Comparison of ENCODE assay signal across 22 cellular contexts in the genomic region with DNA sequence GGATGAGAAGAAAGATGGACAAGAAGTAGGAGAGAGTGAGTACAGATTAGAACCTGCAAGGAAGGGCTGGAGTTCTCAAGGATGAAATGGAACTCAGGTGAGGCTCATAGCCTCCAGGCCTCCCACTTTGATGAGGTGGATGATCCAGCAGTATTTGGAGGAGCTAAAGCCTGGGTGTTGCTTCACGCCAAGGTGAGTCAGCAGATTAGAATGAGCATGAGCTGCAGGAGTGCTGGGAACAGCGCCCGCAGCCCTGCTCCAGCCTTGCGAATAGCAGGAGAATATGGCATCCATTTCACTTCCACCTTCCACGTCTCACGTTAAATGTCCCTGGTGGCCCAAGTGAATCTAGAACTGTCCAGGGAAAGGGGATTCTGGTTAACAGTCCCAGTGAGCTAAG.
DNase-seq lines count a peak whose midpoint lies in the region; ATAC-seq, FAIRE-seq and TF ChIP-seq lines count a peak whose summit lies in the region.
"Had no signal": no experiment of that assay in that cellular context is flagged by ENCODE, and none has a peak within 500 bp of the region (broad histone marks: within the 10 kb centered on the region; RNA-seq: fewer than 3 reads in every experiment).

No MANE protein-coding gene starts in this region.

- no peak for FAIRE-seq in H1 (lab: Jason Lieb, UNC)

- H3K79me1 ChIP-seq in H1 (ENCODE audit: low read depth, low read length), result no peaks in the 10 kb centered on the region

- H4K20me1 ChIP-seq in PC-3 (ENCODE audit: low read length), result no peaks in the 10 kb centered on the region
- no peaks in the 10 kb centered on the region for H4K20me1 ChIP-seq in H1 (replicated peaks in 1 of 2; ENCODE audit: control insufficient read depth in 1 of 2, insufficient read depth in 2 of 2, low read length in 2 of 2)

- CTCF ChIA-PET in PC-3 (lab: Charles Lee) (no interaction called here), H1 (lab: Charles Lee; ENCODE audit: partially characterized antibody) (interaction anchor here (1.3 kb wide), 1 partner anchor 11 kb away, joined by 4 read pairs; no protein-coding TSS in a partner anchor), Calu3 (lab: Charles Lee) (no interaction called here)

- H3K23ac ChIP-seq in H1 (ENCODE audit: insufficient read length), result no peak overlapping the region

- H2AK5ac ChIP-seq in H1 (ENCODE audit: low read depth, low read length), result no peak overlapping the region

- DNase-seq in H4 (ENCODE audit: low spot score) (peak; percentile 83), PC-3 (peak; percentile 68), H1 (ENCODE audit: low read depth in 1 of 2, low spot score in 2 of 2) (no peak), Calu3 (no peak), SHP77 treated with DMSO at 0.1 percent for 48 hours (lab: John Stamatoyannopoulos, UW) (no peak)
- no peak for DNase-seq in stimulated activated naive CD8-positive, alpha-beta T cell treated with anti-CD3 and anti-CD28 coated beads, Interleukin-15, Interleukin-2, amounts not matched to agents 100 U/mL and 50 U/mL, for 24 hours
- DNase-seq: AML-193; CD8-positive, alpha-beta memory T cell; effector CD4-positive, alpha-beta T cell; GOT3; KG1; NCI-H187; NCI-H774; stimulated activated naive CD4-positive, alpha-beta T cell; T-helper 2 cell; WERI-Rb-1 had no signal

- no peaks in the 10 kb centered on the region for H3K4me1 ChIP-seq in PC-3 (ENCODE audit: insufficient read depth, low read length)
- no peaks in the 10 kb centered on the region for H3K4me1 ChIP-seq in H1 (replicated peaks in 1 of 4; ENCODE audit: control insufficient read depth in 3 of 4, insufficient read depth in 4 of 4, low read length in 3 of 4)
- H3K4me1 ChIP-seq: gastroesophageal sphincter had no signal

- no peak overlapping the region for H3K56ac ChIP-seq in H1 (replicated peaks; ENCODE audit: insufficient read length, low read depth, low read length)

- H2BK20ac ChIP-seq in H1 (ENCODE audit: low read length), result no peak overlapping the region

- no peak overlapping the region for H3K27ac Mint-ChIP-seq in stimulated activated memory B cell treated with anti-CD40 and anti-IgM and Interleukin-4, amounts not matched to agents 10 μg/mL and 1 μg/mL and 100 μg/mL, for 72 hours
- H3K27ac Mint-ChIP-seq in Calu3 (ENCODE audit: unreplicated experiment), result no peak overlapping the region
- H3K27ac Mint-ChIP-seq: activated naive CD4-positive, alpha-beta T cell treated with anti-CD3 and anti-CD28 coated beads, Interleukin-2, amount 50 U/mL, for 72 hours; CD8-positive, alpha-beta memory T cell had no signal

- TF ChIP-seq EP300 in H1 (IDR thresholded peaks at IDR 0.05; ENCODE audit: borderline replicate concordance in 1 of 2, low read depth in 2 of 2, low read length in 2 of 2), result no peak

- H3K18ac ChIP-seq in H1 (ENCODE audit: extremely low read depth, low read length), result no peak overlapping the region

- 96% methylated on average over 6 of the region's 6 CpGs; no CpG with 5 or more reads in 1 of the 2 experiments for WGBS in H1 (ENCODE audit: extremely low coverage in 1 of 2, insufficient coverage in 1 of 2, insufficient read length in 1 of 2, insufficient replicate concordance in 2 of 2, low coverage in 1 of 2, low lambda C conversion rate in 2 of 2, missing lambda C conversion rate in 1 of 2), 2 experiments

- H3K4ac ChIP-seq in H1 (replicated peaks; ENCODE audit: insufficient read length, low read depth, low read length), result no peak overlapping the region

- H3K36me3 ChIP-seq in PC-3 (ENCODE audit: low read depth, low read length) (no peaks in the 10 kb centered on the region), H1 (ENCODE audit: control insufficient read depth in 2 of 4, insufficient read depth in 4 of 4, low read length in 3 of 4) (no peaks in the 10 kb centered on the region)
- H3K36me3 ChIP-seq: gastroesophageal sphincter, thoracic aorta, WERI-Rb-1 had no signal

- no peaks in the 10 kb centered on the region for H3K36me3 Mint-ChIP-seq in stimulated activated memory B cell treated with anti-CD40 and anti-IgM and Interleukin-4, amounts not matched to agents 10 μg/mL and 1 μg/mL and 100 μg/mL, for 72 hours
- H3K36me3 Mint-ChIP-seq in Calu3 (ENCODE audit: insufficient read depth, unreplicated experiment), result no peaks in the 10 kb centered on the region
- H3K36me3 Mint-ChIP-seq: activated naive CD4-positive, alpha-beta T cell treated with anti-CD3 and anti-CD28 coated beads, Interleukin-2, amount 50 U/mL, for 72 hours; CD8-positive, alpha-beta memory T cell had no signal

- no peaks in the 10 kb centered on the region for H3K23me2 ChIP-seq in H1 (ENCODE audit: low read depth, low read length)

- peak; percentile 50; the same call in 1 of the 2 replicates for ATAC-seq in PC-3
- ATAC-seq in stimulated activated memory B cell treated with anti-CD40 and anti-IgM and Interleukin-4, amounts not matched to agents 10 μg/mL and 1 μg/mL and 100 μg/mL, for 72 hours, result peak; percentile 8
- no peak for ATAC-seq in stimulated activated naive CD8-positive, alpha-beta T cell treated with anti-CD3 and anti-CD28 coated beads, Interleukin-15, Interleukin-2, amounts not matched to agents 100 U/mL and 50 U/mL, for 24 hours
- ATAC-seq: activated naive CD4-positive, alpha-beta T cell treated with anti-CD3 and anti-CD28 coated beads, Interleukin-2, amount 50 U/mL, for 72 hours; gastroesophageal sphincter had no signal

- POLR2A ChIA-PET in PC-3 (lab: Charles Lee; ENCODE audit: unreplicated experiment), result no interaction called here
- POLR2A ChIA-PET in H1 (lab: Charles Lee; ENCODE audit: partially characterized antibody), result no interaction called here

- H4K5ac ChIP-seq in H1 (ENCODE audit: insufficient read length, low read depth, low read length), result no peak overlapping the region

- no peak overlapping the region for H3K4me3 ChIP-seq in PC-3 (ENCODE audit: low read length)
- no peak overlapping the region for H3K4me3 ChIP-seq in H1 (ENCODE audit: extremely low read depth in 1 of 4, insufficient read depth in 2 of 4, low read depth in 3 of 4, low read length in 4 of 4)
- H3K4me3 ChIP-seq: gastroesophageal sphincter, lung, smooth muscle cell, thoracic aorta had no signal

- no peak overlapping the region for H3K27ac ChIP-seq in PC-3 (ENCODE audit: low read length)
- H3K27ac ChIP-seq in H1 (ENCODE audit: low read depth, low read length), result no peak overlapping the region
- H3K27ac ChIP-seq: gastroesophageal sphincter, thoracic aorta, WERI-Rb-1 had no signal

- no peak overlapping the region for H2BK120ac ChIP-seq in H1 (replicated peaks; ENCODE audit: low read depth, low read length)

- no peak for TF ChIP-seq POLR2A in H1 (IDR thresholded peaks at IDR 0.05; ENCODE audit: control extremely low read depth in 1 of 2, low read depth in 2 of 2, low read length in 2 of 2)

- no peak overlapping the region for H3K14ac ChIP-seq in H1 (ENCODE audit: insufficient read length)

- TF ChIP-seq CTCF in PC-3 (conservative IDR thresholded peaks at IDR 0.05; ENCODE audit: low read depth, low read length), result no peak
- TF ChIP-seq CTCF in H1 (IDR thresholded peaks at IDR 0.05; ENCODE audit: control extremely low read depth in 1 of 3, insufficient read depth in 1 of 3, low read depth in 1 of 3, low read length in 3 of 3), result no peak
- TF ChIP-seq CTCF in Calu3 (IDR thresholded peaks at IDR 0.05; ENCODE audit: unreplicated experiment), result no peak

- H3K4me2 ChIP-seq in PC-3 (ENCODE audit: low read length) (no peak overlapping the region), H1 (ENCODE audit: insufficient read depth in 1 of 2, low read depth in 2 of 2, low read length in 2 of 2) (no peak overlapping the region)
- H3K4me2 ChIP-seq: smooth muscle cell had no signal

- no peaks in the 10 kb centered on the region for H3K9me3 Mint-ChIP-seq in stimulated activated memory B cell treated with anti-CD40 and anti-IgM and Interleukin-4, amounts not matched to agents 10 μg/mL and 1 μg/mL and 100 μg/mL, for 72 hours
- peaks cover 2% of the 10 kb centered on the region for H3K9me3 Mint-ChIP-seq in Calu3 (ENCODE audit: low read depth, unreplicated experiment)

- H4K8ac ChIP-seq in H1 (ENCODE audit: extremely low read depth, insufficient read depth, low read length), result no peak overlapping the region

- no peak overlapping the region for H4K91ac ChIP-seq in H1 (replicated peaks; ENCODE audit: insufficient read length, low read length)

- no peak overlapping the region for H2BK5ac ChIP-seq in H1 (ENCODE audit: low read depth, low read length)

- H3K27me3 Mint-ChIP-seq in stimulated activated memory B cell treated with anti-CD40 and anti-IgM and Interleukin-4, amounts not matched to agents 10 μg/mL and 1 μg/mL and 100 μg/mL, for 72 hours, result peaks cover 16% of the 10 kb centered on the region
- peaks cover 21% of the 10 kb centered on the region for H3K27me3 Mint-ChIP-seq in Calu3 (ENCODE audit: unreplicated experiment)

- H3K9me2 ChIP-seq in PC-3 (replicated peaks; ENCODE audit: low read length), result no peaks in the 10 kb centered on the region

- H3F3A ChIP-seq in PC-3 (ENCODE audit: low read length, unreplicated experiment), result no peaks in the 10 kb centered on the region

- intact Hi-C loops in PC-3 (cut with micrococcal nuclease) (no loop called here), Calu3 (cut with micrococcal nuclease; ENCODE audit: unreplicated experiment) (no loop called here)

- no peaks in the 10 kb centered on the region for H3K9me3 ChIP-seq in PC-3 (ENCODE audit: low read length)
- no peaks in the 10 kb centered on the region for H3K9me3 ChIP-seq in H1 (ENCODE audit: insufficient read depth in 2 of 2, low read depth in 1 of 2, low read length in 1 of 2)
- H3K9me3 ChIP-seq: gastroesophageal sphincter, thoracic aorta had no signal

- no peaks in the 10 kb centered on the region for H3K4me1 Mint-ChIP-seq in stimulated activated memory B cell treated with anti-CD40 and anti-IgM and Interleukin-4, amounts not matched to agents 10 μg/mL and 1 μg/mL and 100 μg/mL, for 72 hours
- no peaks in the 10 kb centered on the region for H3K4me1 Mint-ChIP-seq in Calu3 (ENCODE audit: low read depth, unreplicated experiment)
- H3K4me1 Mint-ChIP-seq: CD8-positive, alpha-beta memory T cell had no signal

- H3K9ac ChIP-seq in PC-3 (ENCODE audit: low read length) (no peak overlapping the region), H1 (replicated peaks in 1 of 4; ENCODE audit: extremely low read depth in 1 of 4, low read depth in 3 of 4, low read length in 3 of 4) (no peak overlapping the region)

- H3K4me3 Mint-ChIP-seq in stimulated activated memory B cell treated with anti-CD40 and anti-IgM and Interleukin-4, amounts not matched to agents 10 μg/mL and 1 μg/mL and 100 μg/mL, for 72 hours, result no peak overlapping the region
- no peak overlapping the region for H3K4me3 Mint-ChIP-seq in Calu3 (ENCODE audit: low read depth, unreplicated experiment)
- H3K4me3 Mint-ChIP-seq: CD8-positive, alpha-beta memory T cell had no signal

- H3K27me3 ChIP-seq in PC-3 (ENCODE audit: low read length), result peaks cover 27% of the 10 kb centered on the region
- H3K27me3 ChIP-seq in H1 (replicated peaks in 1 of 4; ENCODE audit: control insufficient read depth in 3 of 4, extremely low read depth in 1 of 4, insufficient read depth in 3 of 4, low read length in 3 of 4), result no peaks in the 10 kb centered on the region; a peak in 2 of 7 replicates
- H3K27me3 ChIP-seq: gastroesophageal sphincter had no signal

- BruUV-seq in PC-3 (replicated peaks; lab: Mats Ljungman, UMichigan) (no TSS peak), Calu3 (replicated peaks; lab: Mats Ljungman, UMichigan) (no TSS peak)

- no peak overlapping the region for H2BK12ac ChIP-seq in H1 (ENCODE audit: low read depth, low read length)

- no peak for TF ChIP-seq RAD21 in H1 (IDR thresholded peaks at IDR 0.05 in 1 of 2, conservative IDR thresholded peaks at IDR 0.05 in 1 of 2; ENCODE audit: low read depth in 2 of 2, low read length in 2 of 2)

- H2AFZ ChIP-seq in PC-3 (ENCODE audit: low read length), result no peak overlapping the region
- H2AFZ ChIP-seq in H1 (ENCODE audit: low read length), result no peak overlapping the region

- H3K79me2 ChIP-seq in PC-3 (ENCODE audit: low read length), result no peaks in the 10 kb centered on the region
- H3K79me2 ChIP-seq in H1 (ENCODE audit: control insufficient read depth in 1 of 2, insufficient read depth in 2 of 2, low read length in 2 of 2), result no peaks in the 10 kb centered on the region

- no peak overlapping the region for H2BK15ac ChIP-seq in H1 (ENCODE audit: low read length)

Comparison
In these comparisons a context has a peak if more than half of its experiments do, and no peak if none do; other contexts are left out.
1. DNase-seq: peak in H4 (single experiment) and PC-3 (single experiment); none in H1 (0 of 2), stimulated activated naive CD8-positive, alpha-beta T cell treated with anti-CD3 and anti-CD28 coated beads, Interleukin-15, Interleukin-2, amounts not matched to agents 100 U/mL and 50 U/mL, for 24 hours (single experiment), Calu3 (single experiment) and SHP77 treated with DMSO at 0.1 percent for 48 hours (single experiment).